ENCODE assay signal across 9 cellular contexts in genomic region chr14:95155044-95155443, GRCh38. TPM values are rescaled to one million over a fixed set of nuclear protein-coding genes. Genes with fewer than 3 reads are reported as not detected.
DNase-seq lines count a peak whose midpoint lies in the region; ATAC-seq and TF ChIP-seq lines count a peak whose summit lies in the region.
"Had no signal": no experiment of that assay in that cellular context is flagged by ENCODE, and none has a peak within 500 bp of the region (broad histone marks: within the 10 kb centered on the region; RNA-seq: fewer than 3 reads in every experiment).

No MANE protein-coding gene starts in this region.

- no peak overlapping the region for H2BK20ac ChIP-seq in IMR-90 (ENCODE audit: low read depth, low read length)

- CTCF ChIA-PET in IMR-90 (lab: Yijun Ruan, JAX): interaction anchor here (1.4 kb wide), 1 partner anchor 22 kb away, joined by 3 read pairs; no protein-coding TSS in a partner anchor

- H2BK120ac ChIP-seq in IMR-90 (ENCODE audit: low read depth, low read length): no peak overlapping the region

- no peak for TF ChIP-seq RAD21 in IMR-90 (IDR thresholded peaks at IDR 0.05; ENCODE audit: low read length)

- H4K8ac ChIP-seq in IMR-90 (ENCODE audit: low read depth in 2 of 2, low read length in 2 of 2): no peak overlapping the region

- H3K27ac Mint-ChIP-seq in brain (peak overlapping the region in 4 of 5 experiments; percentile 27 to 97 (median 66)), naive B cell (peak overlapping the region in 2 of 6 donors; percentile 94 to 100)

- H3K36me3 ChIP-seq in BLaER1 (no peaks in the 10 kb centered on the region), IMR-90 (ENCODE audit: control insufficient read depth, insufficient read depth, low read length) (no peaks in the 10 kb centered on the region; the same call in 1 of the 2 replicates)

- no peak overlapping the region for H3K56ac ChIP-seq in IMR-90 (ENCODE audit: extremely low read depth, insufficient read depth, low read length)

- H3K9me1 ChIP-seq in IMR-90 (ENCODE audit: insufficient read depth, low read length): peaks cover 6% of the 10 kb centered on the region; the same call in 1 of the 2 replicates

- no peak overlapping the region for H3K18ac ChIP-seq in IMR-90 (ENCODE audit: low read depth, low read length)

- no peak overlapping the region for H2AK5ac ChIP-seq in IMR-90 (ENCODE audit: low read depth, low read length)

- ATAC-seq in IMR-90 (ENCODE audit: low read depth): no peak
- no peak for ATAC-seq in naive B cell (ENCODE audit: low read depth in 2 of 2)
- ATAC-seq in HG03378 (IDR thresholded peaks at IDR 0.05; ENCODE audit: unreplicated experiment): no peak

- peaks cover 83% of the 10 kb centered on the region for H3K4me1 Mint-ChIP-seq in brain
- peaks cover 48 to 74% (median 64%) of the 10 kb centered on the region in 3 donors for H3K4me1 Mint-ChIP-seq in naive B cell

- WGBS in IMR-90 (ENCODE audit: extremely low coverage in 2 of 2, insufficient read length in 1 of 2), 2 experiments: no CpG with 5 or more reads among the region's 12 CpGs

- H3K9me3 Mint-ChIP-seq in brain (peaks cover 0 to 3% (median 0%) of the 10 kb centered on the region in 5 experiments), naive B cell (no peaks in the 10 kb centered on the region)

- no peak for DNase-seq in IMR-90
- no peak for DNase-seq in naive B cell
- DNase-seq in DMS114 treated with DMSO at 0.1 percent for 48 hours (lab: John Stamatoyannopoulos, UW; ENCODE audit: unreplicated experiment): no peak
- no peak for DNase-seq in stimulated activated CD4-positive, alpha-beta T cell treated with anti-CD3 and anti-CD28 coated beads, Interleukin-2, amount 100 ng/mL, for 24 hours
- DNase-seq in amygdala (lab: John Stamatoyannopoulos, UW): no peak
- DNase-seq: NCI-H1105 had no signal

- no peaks in the 10 kb centered on the region for H3K27me3 ChIP-seq in BLaER1
- H3K27me3 ChIP-seq in IMR-90 (ENCODE audit: control insufficient read depth, insufficient read depth, low read length): no peaks in the 10 kb centered on the region

- peak overlapping the region; percentile 83 for H3K4me2 ChIP-seq in BLaER1
- peak overlapping the region; percentile 49 for H3K4me2 ChIP-seq in IMR-90 (ENCODE audit: low read depth, low read length)

- no peaks in the 10 kb centered on the region for H3K27me3 Mint-ChIP-seq in brain
- H3K27me3 Mint-ChIP-seq in naive B cell: no peaks in the 10 kb centered on the region

- H3K27ac ChIP-seq in BLaER1 (no peak overlapping the region), IMR-90 (ENCODE audit: insufficient read depth, low read length) (no peak overlapping the region)

- no peak overlapping the region for H4K91ac ChIP-seq in IMR-90 (ENCODE audit: insufficient read depth, low read depth, low read length)

- no peak for TF ChIP-seq CTCF in IMR-90 (conservative IDR thresholded peaks at IDR 0.05; ENCODE audit: low read depth, low read length)
- TF ChIP-seq CTCF in brain (conservative IDR thresholded peaks at IDR 0.05): no peak

- no peak overlapping the region for H2BK5ac ChIP-seq in IMR-90 (ENCODE audit: low read depth, low read length, poor library complexity, severe bottlenecking)

- H2BK15ac ChIP-seq in IMR-90 (ENCODE audit: low read depth, low read length): no peak overlapping the region

- H3K9me3 ChIP-seq in BLaER1: no peaks in the 10 kb centered on the region
- H3K9me3 ChIP-seq in IMR-90 (ENCODE audit: control insufficient read depth, insufficient read depth, low read length): no peaks in the 10 kb centered on the region

- no TSS peak for BruUV-seq in IMR-90 (replicated peaks; lab: Mats Ljungman, UMichigan)

- H3K14ac ChIP-seq in IMR-90 (replicated peaks; ENCODE audit: low read depth, low read length): 0 out of 2 replicates have a peak overlapping the region, but pooled peaks have one; percentile 35

- H2AK9ac ChIP-seq in IMR-90 (replicated peaks; ENCODE audit: low read depth, low read length, poor library complexity): no peak overlapping the region

- no peak for TF ChIP-seq POLR2A in IMR-90 (IDR thresholded peaks at IDR 0.05; ENCODE audit: low read depth, low read length)

- intact Hi-C loops in IMR-90 (cut with micrococcal nuclease): loop anchor here (5.0 kb wide), 1 partner anchor 58 kb away; no protein-coding TSS in a partner anchor

- no peak overlapping the region for H3K4ac ChIP-seq in IMR-90 (ENCODE audit: low read depth, low read length)

- POLR2A ChIA-PET in IMR-90 (lab: Charles Lee; ENCODE audit: unreplicated experiment): no interaction called here

- H3K4me3 Mint-ChIP-seq in brain (peak overlapping the region; percentile 89 to 96 (median 92)), naive B cell (peak overlapping the region; percentile 14 to 98 (median 86))

- H3K36me3 Mint-ChIP-seq in brain: peaks cover 28% of the 10 kb centered on the region
- H3K36me3 Mint-ChIP-seq in naive B cell: no peaks in the 10 kb centered on the region

- H3K23ac ChIP-seq in IMR-90 (ENCODE audit: low read depth, low read length): peak overlapping the region; percentile 66; the same call in 1 of the 2 replicates

- H3K79me1 ChIP-seq in IMR-90 (ENCODE audit: low read depth in 1 of 2, low read length in 2 of 2): peaks cover 12 to 61% of the 10 kb centered on the region in 2 experiments

- no peak overlapping the region for H4K5ac ChIP-seq in IMR-90 (ENCODE audit: low read depth, low read length)

- H3K4me3 ChIP-seq in BLaER1 (peak overlapping the region; percentile 84), IMR-90 (ENCODE audit: insufficient read depth, low read depth, low read length) (no peak overlapping the region)

- H3K4me1 ChIP-seq in BLaER1 (peaks cover 65% of the 10 kb centered on the region), IMR-90 (ENCODE audit: control insufficient read depth, insufficient read depth, low read length) (peaks cover 2% of the 10 kb centered on the region; the same call in 1 of the 2 replicates)

- H3K9ac ChIP-seq in BLaER1: peak overlapping the region; percentile 92; the same call in 1 of the 2 replicates
- H3K9ac ChIP-seq in IMR-90 (ENCODE audit: low read depth, low read length): no peak overlapping the region

- dilution Hi-C loops in IMR-90 (cut with HindIII; ENCODE audit: low sequenced_read_pairs, unreplicated experiment): no loop called here

- no peak overlapping the region for H2AFZ ChIP-seq in IMR-90 (replicated peaks; ENCODE audit: low read length, poor library complexity)

- in situ Hi-C loops in IMR-90 (cut with MboI; ENCODE audit: low sequenced_read_pairs): no loop called here

- H4K20me1 ChIP-seq in BLaER1: peaks cover 63% of the 10 kb centered on the region
- H4K20me1 ChIP-seq in IMR-90 (ENCODE audit: insufficient read depth, low read length): peaks cover 43% of the 10 kb centered on the region

TF ChIP-seq in IMR-90, 13 proteins besides CTCF, POLR2A, EP300 and RAD21:
- TF ChIP-seq MAFK (IDR thresholded peaks at IDR 0.05; ENCODE audit: low read depth, low read length) (no peak), USF2 (IDR thresholded peaks at IDR 0.05; ENCODE audit: low read depth, low read length) (no peak), RFX5 (IDR thresholded peaks at IDR 0.05; ENCODE audit: low read depth, low read length) (no peak), RCOR1 (IDR thresholded peaks at IDR 0.05; ENCODE audit: insufficient replicate concordance, low read length) (no peak), MAZ (IDR thresholded peaks at IDR 0.05; ENCODE audit: borderline replicate concordance, low read depth, low read length) (no peak)
TF ChIP-seq in IMR-90: peak in this region for 0.

RNA-seq across cellular contexts. Expression of gene DICER1, which starts 2.3 kb away (rescaled TPM):
- total RNA-seq in IMR-90 (2012; rRNA removed): 41.7 and 49.5 TPM in 2 replicates
- polyA plus RNA-seq in IMR-90 (2012; rRNA removed): 8.3 and 9.7 TPM in 2 replicates
- 2.3 and 2.8 TPM in 2 replicates for polyA plus RNA-seq in IMR-90 (2012; cell fraction: cytosol; rRNA removed)
- polyA plus RNA-seq in IMR-90 (2012; cell fraction: nucleus; rRNA removed; ENCODE audit: low replicate concordance): 6.1 and 45.4 TPM in 2 replicates
- polyA plus RNA-seq in brain (ENCODE audit: insufficient read depth, low read depth, low replicate concordance): 5.9 TPM
- polyA plus RNA-seq in naive B cell (ENCODE audit: low read depth in 6 of 6): 10 to 100 TPM in 5 of 6 donors, 1 to 10 TPM in 1; 4.3 to 27.1 (median 17.5) TPM
